ENCODE assay signal across 1 cellular context in genomic region chr10:131923059-131923756, GRCh38.
TF ChIP-seq lines count a peak whose summit lies in the region.

No MANE protein-coding gene starts in this region.

TF ChIP-seq in GM23338, 12 proteins besides CTCF, POLR2A, EP300 and RAD21 (continued from another document):
- TF ChIP-seq ZNF462 (CRISPR knock-in tag; IDR thresholded peaks at IDR 0.05), result no peak
